In genomic region chr7:92228100-92228499, GRCh38 we compare ENCODE assay signal across 22 cellular contexts. TPM values are rescaled to one million over a fixed set of nuclear protein-coding genes. Genes with fewer than 3 reads are reported as not detected.
A peak's percentile ranks its signal among the peaks of the same experiment; 100 is the strongest.
DNase-seq lines count a peak whose midpoint lies in the region; ATAC-seq and TF ChIP-seq lines count a peak whose summit lies in the region.
"Had no signal": no experiment of that assay in that cellular context is flagged by ENCODE, and none has a peak within 500 bp of the region (broad histone marks: within the 10 kb centered on the region; RNA-seq: fewer than 3 reads in every experiment).

No MANE protein-coding gene starts in this region.

- TF ChIP-seq CTCF in activated CD8-positive, alpha-beta T cell treated with anti-CD3 and anti-CD28 coated beads for 36 hours (IDR thresholded peaks at IDR 0.05): no peak
- TF ChIP-seq CTCF in IMR-90 (conservative IDR thresholded peaks at IDR 0.05; ENCODE audit: low read depth, low read length) (no peak), fibroblast of villous mesenchyme (IDR thresholded peaks at IDR 0.05; ENCODE audit: insufficient read depth, low read depth, low read length) (no peak), breast epithelium (IDR thresholded peaks at IDR 0.05) (no peak)

- H4K20me1 ChIP-seq in IMR-90 (ENCODE audit: insufficient read depth, low read length): no peaks in the 10 kb centered on the region

- no peak for TF ChIP-seq RAD21 in IMR-90 (IDR thresholded peaks at IDR 0.05; ENCODE audit: low read length)

- H2BK5ac ChIP-seq in IMR-90 (ENCODE audit: low read depth, low read length, poor library complexity, severe bottlenecking): no peak overlapping the region

- no peak overlapping the region for H2BK15ac ChIP-seq in IMR-90 (ENCODE audit: low read depth, low read length)

- no peak overlapping the region for H4K5ac ChIP-seq in IMR-90 (ENCODE audit: low read depth, low read length)

- H3K36me3 ChIP-seq in IMR-90 (ENCODE audit: control insufficient read depth, insufficient read depth, low read length): peaks cover 16% of the 10 kb centered on the region
- H3K36me3 ChIP-seq in breast epithelium: no peaks in the 10 kb centered on the region

- H3K9ac ChIP-seq in IMR-90 (ENCODE audit: low read depth, low read length): no peak overlapping the region

- no peaks in the 10 kb centered on the region for H3K27me3 Mint-ChIP-seq in activated CD8-positive, alpha-beta T cell treated with anti-CD3 and anti-CD28 coated beads for 36 hours
- H3K27me3 Mint-ChIP-seq in activated CD8-positive, alpha-beta T cell treated with anti-CD3 and anti-CD28 coated beads, Interleukin-2, amount 10 ng/mL, durations not matched to agents 7 days and 5 days (ENCODE audit: low read depth): no peaks in the 10 kb centered on the region
- H3K27me3 Mint-ChIP-seq in activated naive CD8-positive, alpha-beta T cell treated with anti-CD3 and anti-CD28 coated beads, Interleukin-2, amount 50 U/mL, for 24 hours: no peaks in the 10 kb centered on the region
- H3K27me3 Mint-ChIP-seq: CD4-positive, CD25-positive, alpha-beta regulatory T cell had no signal

- H3K14ac ChIP-seq in IMR-90 (replicated peaks; ENCODE audit: low read depth, low read length): no peak overlapping the region

- H2BK120ac ChIP-seq in IMR-90 (ENCODE audit: low read depth, low read length): no peak overlapping the region

- ATAC-seq in activated CD8-positive, alpha-beta T cell treated with anti-CD3 and anti-CD28 coated beads for 36 hours: no peak
- no peak for ATAC-seq in activated CD8-positive, alpha-beta T cell treated with anti-CD3 and anti-CD28 coated beads, Interleukin-2, amount 10 ng/mL, durations not matched to agents 7 days and 5 days
- ATAC-seq in IMR-90 (ENCODE audit: low read depth): no peak
- ATAC-seq in activated naive CD8-positive, alpha-beta T cell treated with anti-CD3 and anti-CD28 coated beads, Interleukin-2, amount 50 U/mL, for 24 hours: peak; percentile 95

- H3K4me2 ChIP-seq in IMR-90 (ENCODE audit: low read depth, low read length): no peak overlapping the region

- no peak overlapping the region for H4K91ac ChIP-seq in IMR-90 (ENCODE audit: insufficient read depth, low read depth, low read length)

- dilution Hi-C loops in IMR-90 (cut with HindIII; ENCODE audit: low sequenced_read_pairs, unreplicated experiment): no loop called here

- H2AK9ac ChIP-seq in IMR-90 (replicated peaks; ENCODE audit: low read depth, low read length, poor library complexity): no peak overlapping the region

- no peak overlapping the region for H3K18ac ChIP-seq in IMR-90 (ENCODE audit: low read depth, low read length)

- no peak for TF ChIP-seq POLR2A in IMR-90 (IDR thresholded peaks at IDR 0.05; ENCODE audit: low read depth, low read length)
- TF ChIP-seq POLR2A in breast epithelium (IDR thresholded peaks at IDR 0.05): no peak

- no peaks in the 10 kb centered on the region for H3K9me1 ChIP-seq in IMR-90 (ENCODE audit: insufficient read depth, low read length)

- H3K27ac ChIP-seq in IMR-90 (ENCODE audit: insufficient read depth, low read length): no peak overlapping the region
- H3K27ac ChIP-seq in breast epithelium: no peak overlapping the region

- H3K4ac ChIP-seq in IMR-90 (ENCODE audit: low read depth, low read length): no peak overlapping the region

- H2AK5ac ChIP-seq in IMR-90 (ENCODE audit: low read depth, low read length): no peak overlapping the region

- CTCF ChIA-PET in activated CD8-positive, alpha-beta T cell treated with anti-CD3 and anti-CD28 coated beads for 36 hours (lab: Charles Lee): no interaction called here
- CTCF ChIA-PET in activated CD8-positive, alpha-beta T cell treated with anti-CD3 and anti-CD28 coated beads, Interleukin-2, amount 10 ng/mL, durations not matched to agents 7 days and 5 days (lab: Charles Lee): no interaction called here
- CTCF ChIA-PET in IMR-90 (lab: Yijun Ruan, JAX): no interaction called here

- intact Hi-C loops in activated CD8-positive, alpha-beta T cell treated with anti-CD3 and anti-CD28 coated beads for 36 hours (cut with micrococcal nuclease): no loop called here
- intact Hi-C loops in IMR-90 (cut with micrococcal nuclease) (loop anchor here (5.0 kb wide), 1 partner anchor 219 kb away; the partner anchor contains the start of gene GATAD1), breast epithelium (cut with DNase I; ENCODE audit: low total_unique reads) (no loop called here)

- no peak overlapping the region for H2BK20ac ChIP-seq in IMR-90 (ENCODE audit: low read depth, low read length)

- peaks cover 6% of the 10 kb centered on the region for H3K9me3 Mint-ChIP-seq in activated CD8-positive, alpha-beta T cell treated with anti-CD3 and anti-CD28 coated beads for 36 hours
- no peaks in the 10 kb centered on the region for H3K9me3 Mint-ChIP-seq in activated CD8-positive, alpha-beta T cell treated with anti-CD3 and anti-CD28 coated beads, Interleukin-2, amount 10 ng/mL, durations not matched to agents 7 days and 5 days (ENCODE audit: insufficient read depth)
- H3K9me3 Mint-ChIP-seq in activated naive CD8-positive, alpha-beta T cell treated with anti-CD3 and anti-CD28 coated beads, Interleukin-2, amount 50 U/mL, for 24 hours: peaks cover 13% of the 10 kb centered on the region
- H3K9me3 Mint-ChIP-seq: CD4-positive, CD25-positive, alpha-beta regulatory T cell; HFFc6 had no signal

- H3K4me3 ChIP-seq in IMR-90 (ENCODE audit: insufficient read depth, low read depth, low read length) (no peak overlapping the region), fibroblast of villous mesenchyme (ENCODE audit: low read depth, low read length) (no peak overlapping the region), breast epithelium (no peak overlapping the region)

- H3K36me3 Mint-ChIP-seq in activated CD8-positive, alpha-beta T cell treated with anti-CD3 and anti-CD28 coated beads for 36 hours (ENCODE audit: low read depth): peaks cover 64% of the 10 kb centered on the region
- H3K36me3 Mint-ChIP-seq in activated CD8-positive, alpha-beta T cell treated with anti-CD3 and anti-CD28 coated beads, Interleukin-2, amount 10 ng/mL, durations not matched to agents 7 days and 5 days (ENCODE audit: low read depth): peaks cover 59% of the 10 kb centered on the region
- H3K36me3 Mint-ChIP-seq in activated naive CD8-positive, alpha-beta T cell treated with anti-CD3 and anti-CD28 coated beads, Interleukin-2, amount 50 U/mL, for 24 hours (ENCODE audit: low read depth): peaks cover 57% of the 10 kb centered on the region

- H3K4me1 Mint-ChIP-seq in activated CD8-positive, alpha-beta T cell treated with anti-CD3 and anti-CD28 coated beads for 36 hours (ENCODE audit: low read depth): peaks cover 14% of the 10 kb centered on the region
- no peaks in the 10 kb centered on the region for H3K4me1 Mint-ChIP-seq in activated CD8-positive, alpha-beta T cell treated with anti-CD3 and anti-CD28 coated beads, Interleukin-2, amount 10 ng/mL, durations not matched to agents 7 days and 5 days (ENCODE audit: low read depth)
- H3K4me1 Mint-ChIP-seq in activated naive CD8-positive, alpha-beta T cell treated with anti-CD3 and anti-CD28 coated beads, Interleukin-2, amount 50 U/mL, for 24 hours: peaks cover 17% of the 10 kb centered on the region

- H3K27me3 ChIP-seq in IMR-90 (ENCODE audit: control insufficient read depth, insufficient read depth, low read length): no peaks in the 10 kb centered on the region
- H3K27me3 ChIP-seq in breast epithelium: no peaks in the 10 kb centered on the region
- H3K27me3 ChIP-seq: BE2C had no signal

- no peak overlapping the region for H4K8ac ChIP-seq in IMR-90 (ENCODE audit: low read depth in 2 of 2, low read length in 2 of 2)

- no TSS peak for BruUV-seq in IMR-90 (replicated peaks; lab: Mats Ljungman, UMichigan)

- H3K56ac ChIP-seq in IMR-90 (ENCODE audit: extremely low read depth, insufficient read depth, low read length): no peak overlapping the region

- H3K79me1 ChIP-seq in IMR-90 (ENCODE audit: low read depth in 1 of 2, low read length in 2 of 2): peaks cover 0 to 2% of the 10 kb centered on the region in 2 experiments; a peak in 1 of 4 replicates

- no peak for DNase-seq in activated CD8-positive, alpha-beta T cell treated with anti-CD3 and anti-CD28 coated beads for 36 hours
- DNase-seq in activated CD8-positive, alpha-beta T cell treated with anti-CD3 and anti-CD28 coated beads, Interleukin-2, amount 10 ng/mL, durations not matched to agents 7 days and 5 days: no peak
- DNase-seq in IMR-90 (peak; percentile 15), fibroblast of villous mesenchyme (ENCODE audit: low read depth) (peak; percentile 5), retina (no peak), breast epithelium (ENCODE audit: low spot score in 2 of 2) (no peak), NCI-H510A treated with DMSO at 0.1 percent for 48 hours (lab: John Stamatoyannopoulos, UW) (no peak)
- DNase-seq in activated naive CD8-positive, alpha-beta T cell treated with anti-CD3 and anti-CD28 coated beads, Interleukin-2, amount 50 U/mL, for 24 hours: no peak
- DNase-seq: BE2C; CD4-positive, CD25-positive, alpha-beta regulatory T cell; COR-L47; DMS 273 treated with DMSO at 0.1 percent for 48 hours; DND-41; HFFc6; NCI-H1092 treated with DMSO at 0.1 percent for 48 hours; NCI-H2081; NCI-H446 treated with DMSO at 0.1 percent for 48 hours; NCI-H748 treated with DMSO at 0.1 percent for 48 hours; NK-92 treated with Interleukin-12 subunit alpha and Interleukin-12 subunit beta, amount 100 ng/mL, for 24 hours; Right ventricle myocardium superior had no signal

- WGBS in IMR-90 (ENCODE audit: extremely low coverage in 2 of 2, insufficient read length in 1 of 2), 2 experiments: 100% methylated on average over 1 of the region's 2 CpGs; no CpG with 5 or more reads in 1 of the 2 experiments

- POLR2A ChIA-PET in activated CD8-positive, alpha-beta T cell treated with anti-CD3 and anti-CD28 coated beads for 36 hours (lab: Charles Lee): no interaction called here
- POLR2A ChIA-PET in activated CD8-positive, alpha-beta T cell treated with anti-CD3 and anti-CD28 coated beads, Interleukin-2, amount 10 ng/mL, durations not matched to agents 7 days and 5 days (lab: Charles Lee): no interaction called here
- POLR2A ChIA-PET in IMR-90 (lab: Charles Lee; ENCODE audit: unreplicated experiment): no interaction called here

- H3K4me3 Mint-ChIP-seq in activated CD8-positive, alpha-beta T cell treated with anti-CD3 and anti-CD28 coated beads for 36 hours: no peak overlapping the region
- H3K4me3 Mint-ChIP-seq in activated CD8-positive, alpha-beta T cell treated with anti-CD3 and anti-CD28 coated beads, Interleukin-2, amount 10 ng/mL, durations not matched to agents 7 days and 5 days: no peak overlapping the region
- no peak overlapping the region for H3K4me3 Mint-ChIP-seq in activated naive CD8-positive, alpha-beta T cell treated with anti-CD3 and anti-CD28 coated beads, Interleukin-2, amount 50 U/mL, for 24 hours
- H3K4me3 Mint-ChIP-seq: CD4-positive, CD25-positive, alpha-beta regulatory T cell; HFFc6 had no signal

- no peak overlapping the region for H2AFZ ChIP-seq in IMR-90 (replicated peaks; ENCODE audit: low read length, poor library complexity)

- in situ Hi-C loops in IMR-90 (cut with MboI; ENCODE audit: low sequenced_read_pairs): no loop called here

- H3K27ac Mint-ChIP-seq in activated CD8-positive, alpha-beta T cell treated with anti-CD3 and anti-CD28 coated beads for 36 hours: peak overlapping the region; percentile 49
- H3K27ac Mint-ChIP-seq in activated CD8-positive, alpha-beta T cell treated with anti-CD3 and anti-CD28 coated beads, Interleukin-2, amount 10 ng/mL, durations not matched to agents 7 days and 5 days: no peak overlapping the region
- peak overlapping the region; percentile 54 for H3K27ac Mint-ChIP-seq in activated naive CD8-positive, alpha-beta T cell treated with anti-CD3 and anti-CD28 coated beads, Interleukin-2, amount 50 U/mL, for 24 hours
- H3K27ac Mint-ChIP-seq: HFFc6 had no signal

- no peaks in the 10 kb centered on the region for H3K9me3 ChIP-seq in IMR-90 (ENCODE audit: control insufficient read depth, insufficient read depth, low read length)
- no peaks in the 10 kb centered on the region for H3K9me3 ChIP-seq in breast epithelium
- H3K9me3 ChIP-seq: BE2C had no signal

- H3K4me1 ChIP-seq in IMR-90 (ENCODE audit: control insufficient read depth, insufficient read depth, low read length) (no peaks in the 10 kb centered on the region), breast epithelium (no peaks in the 10 kb centered on the region)
- H3K4me1 ChIP-seq: BE2C had no signal

- no peak overlapping the region for H3K23ac ChIP-seq in IMR-90 (ENCODE audit: low read depth, low read length)

RNA-seq across cellular contexts. Expression of gene KRIT1, which starts 17.6 kb away (rescaled TPM):
- total RNA-seq in activated CD8-positive, alpha-beta T cell treated with anti-CD3 and anti-CD28 coated beads for 36 hours: 10 to 100 TPM; 28.6 to 30.2 TPM
- total RNA-seq in activated CD8-positive, alpha-beta T cell treated with anti-CD3 and anti-CD28 coated beads, Interleukin-2, amount 10 ng/mL, durations not matched to agents 7 days and 5 days: 10 to 100 TPM; 39.9 to 44.8 TPM
- total RNA-seq in IMR-90 (2012; rRNA removed) (38.2 and 40.3 TPM in 2 replicates), fibroblast of villous mesenchyme (39.0 and 44.9 TPM in 2 replicates), breast epithelium (10 to 100 TPM; 64.6 to 95.7 (median 74.6) TPM)
- polyA plus RNA-seq in IMR-90 (2012; rRNA removed): 19.7 and 22.9 TPM in 2 replicates
- 6.3 and 14.3 TPM in 2 replicates for polyA plus RNA-seq in IMR-90 (2012; cell fraction: cytosol; rRNA removed)
- 14.9 and 43.2 TPM in 2 replicates for polyA plus RNA-seq in IMR-90 (2012; cell fraction: nucleus; rRNA removed; ENCODE audit: low replicate concordance)

RNA-seq across cellular contexts. Expression of gene ANKIB1, which starts 17.7 kb away (rescaled TPM):
- 10 to 100 TPM; 32.3 to 34.1 TPM for total RNA-seq in activated CD8-positive, alpha-beta T cell treated with anti-CD3 and anti-CD28 coated beads for 36 hours
- total RNA-seq in activated CD8-positive, alpha-beta T cell treated with anti-CD3 and anti-CD28 coated beads, Interleukin-2, amount 10 ng/mL, durations not matched to agents 7 days and 5 days: 10 to 100 TPM; 55.7 to 57.1 TPM
- 33.9 and 39.4 TPM in 2 replicates for total RNA-seq in IMR-90 (2012; rRNA removed)
- polyA plus RNA-seq in IMR-90 (2012; rRNA removed): 17.9 and 18.7 TPM in 2 replicates
- 5.2 and 8.9 TPM in 2 replicates for polyA plus RNA-seq in IMR-90 (2012; cell fraction: cytosol; rRNA removed)
- polyA plus RNA-seq in IMR-90 (2012; cell fraction: nucleus; rRNA removed; ENCODE audit: low replicate concordance): 14.4 and 61.9 TPM in 2 replicates
- total RNA-seq in fibroblast of villous mesenchyme: 58.0 and 91.1 TPM in 2 replicates
- total RNA-seq in breast epithelium: 10 to 100 TPM; 51.8 to 61.3 (median 54.2) TPM

RNA-seq across cellular contexts. Expression of gene LRRD1, which starts 49.2 kb away (rescaled TPM):
- not detected for total RNA-seq in activated CD8-positive, alpha-beta T cell treated with anti-CD3 and anti-CD28 coated beads for 36 hours
- under 1 TPM in 1 of 2 experiments, not detected in 1; 0.13 TPM for total RNA-seq in activated CD8-positive, alpha-beta T cell treated with anti-CD3 and anti-CD28 coated beads, Interleukin-2, amount 10 ng/mL, durations not matched to agents 7 days and 5 days
- total RNA-seq in IMR-90 (2012; rRNA removed) (under 0.01 TPM in 2 replicates), fibroblast of villous mesenchyme (under 0.01 TPM in 1 of 2 replicates, not detected in the other), breast epithelium (under 1 TPM in 2 of 3 donors, not detected in 1; 0.16 to 0.33 TPM)
- polyA plus RNA-seq in IMR-90 (2012; rRNA removed): 0.02 TPM in 1 of 2 replicates, not detected in the other
- not detected in 2 replicates for polyA plus RNA-seq in IMR-90 (2012; cell fraction: cytosol; rRNA removed)
- polyA plus RNA-seq in IMR-90 (2012; cell fraction: nucleus; rRNA removed; ENCODE audit: low replicate concordance): 0.04 and 0.08 TPM in 2 replicates
- total RNA-seq: HFFc6, HT-29, MCF 10A, Right ventricle myocardium superior had no signal

Comparison
In these comparisons a context has a peak if more than half of its experiments do, and no peak if none do; other contexts are left out.
1. DNase-seq: peak in IMR-90 (single experiment) and fibroblast of villous mesenchyme (single experiment); none in activated CD8-positive, alpha-beta T cell treated with anti-CD3 and anti-CD28 coated beads for 36 hours (single experiment), activated CD8-positive, alpha-beta T cell treated with anti-CD3 and anti-CD28 coated beads, Interleukin-2, amount 10 ng/mL, durations not matched to agents 7 days and 5 days (single experiment), activated naive CD8-positive, alpha-beta T cell treated with anti-CD3 and anti-CD28 coated beads, Interleukin-2, amount 50 U/mL, for 24 hours (single experiment), retina (single experiment), breast epithelium (0 of 2) and NCI-H510A treated with DMSO at 0.1 percent for 48 hours (single experiment).